In the genomic region with DNA sequence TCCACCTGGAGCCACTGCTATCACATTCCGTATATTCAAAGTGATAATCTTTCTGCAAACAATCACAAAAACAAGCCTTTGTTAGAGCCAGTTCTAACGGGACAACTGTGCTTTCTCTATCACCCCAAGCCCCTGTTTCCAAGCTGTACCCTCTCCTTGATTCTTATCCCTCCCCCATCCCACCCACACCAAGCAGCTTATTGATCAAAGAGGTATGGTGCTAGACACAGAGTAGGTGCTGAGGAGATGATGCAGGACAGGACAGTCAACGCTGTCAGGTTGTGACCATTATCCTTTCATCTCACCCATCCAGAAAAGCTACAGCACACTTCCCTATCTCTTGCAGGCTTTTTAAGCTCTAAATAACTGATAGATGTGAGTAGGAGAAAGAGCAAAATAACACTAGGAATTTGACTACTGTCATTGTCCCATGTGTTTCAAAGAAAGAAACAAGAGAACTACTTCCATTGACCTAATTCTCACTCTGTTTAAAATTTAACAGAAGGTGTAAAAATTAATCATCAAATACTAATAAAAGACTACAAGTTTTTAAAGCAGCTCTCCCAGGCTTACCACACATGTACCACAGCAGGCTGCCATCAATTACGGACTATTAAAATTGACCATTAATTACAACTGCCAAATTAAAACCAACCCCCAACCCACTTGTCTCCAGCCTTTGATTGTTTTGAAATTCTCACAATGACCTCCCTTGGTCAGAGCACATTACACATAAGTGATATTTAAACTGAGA, we compare ENCODE assay signal across 1 cellular context.
TF ChIP-seq lines count a peak whose summit lies in the region.

No MANE protein-coding gene starts in this region.

TF ChIP-seq in H1, 55 proteins besides CTCF, POLR2A, EP300 and RAD21:
- TF ChIP-seq CTBP2 (IDR thresholded peaks at IDR 0.05; ENCODE audit: borderline replicate concordance, insufficient read depth, insufficient read length, low read length) (no peak), KDM4A (IDR thresholded peaks at IDR 0.05; ENCODE audit: low read depth, low read length, severe bottlenecking) (no peak), HDAC6 (IDR thresholded peaks at IDR 0.05; ENCODE audit: low read depth, low read length) (no peak), SAP30 (IDR thresholded peaks at IDR 0.05; ENCODE audit: insufficient read depth, insufficient replicate concordance, low read length) (no peak), TEAD4 (IDR thresholded peaks at IDR 0.05; ENCODE audit: low read depth, low read length) (0 out of 2 replicates have a peak, but pooled peaks have one; percentile 6), ZNF274 (IDR thresholded peaks at IDR 0.05; ENCODE audit: borderline replicate concordance, extremely low read depth, low read length) (no peak)
